In genomic region chr1:12561121-12561520, GRCh38 we compare ENCODE assay signal across 2 cellular contexts.
A peak's percentile ranks its signal among the peaks of the same experiment; 100 is the strongest.
TF ChIP-seq lines count a peak whose summit lies in the region.

No MANE protein-coding gene starts in this region.

TF ChIP-seq in K562, 482 proteins besides CTCF, POLR2A, EP300 and RAD21 (continued from another document):
- TF ChIP-seq, protein P1, sequence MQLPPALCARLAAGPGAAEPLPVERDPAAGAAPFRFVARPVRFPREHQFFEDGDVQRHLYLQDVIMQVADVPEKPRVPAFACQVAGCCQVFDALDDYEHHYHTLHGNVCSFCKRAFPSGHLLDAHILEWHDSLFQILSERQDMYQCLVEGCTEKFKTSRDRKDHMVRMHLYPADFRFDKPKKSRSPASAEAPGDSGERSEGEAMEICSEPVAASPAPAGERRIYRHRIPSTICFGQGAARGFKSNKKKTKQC (CRISPR knock-in tag; IDR thresholded peaks at IDR 0.05): 0 out of 2 replicates have a peak, but pooled peaks have one; percentile 29
- TF ChIP-seq WHSC1 (IDR thresholded peaks at IDR 0.05; ENCODE audit: low read length) (no peak), MTF1 (CRISPR knock-in tag; IDR thresholded peaks at IDR 0.05; ENCODE audit: borderline replicate concordance) (no peak), MAX (CRISPR knock-in tag; IDR thresholded peaks at IDR 0.05) (0 out of 2 replicates have a peak, but pooled peaks have one; percentile 14), NCOA4 (IDR thresholded peaks at IDR 0.05; ENCODE audit: partially characterized antibody) (no peak), NFATC3 (IDR thresholded peaks at IDR 0.05) (no peak), CBFA2T2 (conservative IDR thresholded peaks at IDR 0.05) (no peak)

TF ChIP-seq in SK-N-SH, 30 proteins besides CTCF, POLR2A, EP300 and RAD21 (continued from another document):
- no peak for TF ChIP-seq CHD2 (IDR thresholded peaks at IDR 0.05; ENCODE audit: low read length, partially characterized antibody)
- TF ChIP-seq PBX3 (IDR thresholded peaks at IDR 0.05): no peak
- no peak for TF ChIP-seq REST (IDR thresholded peaks at IDR 0.05; ENCODE audit: low read depth, low read length)
- no peak for TF ChIP-seq ZBTB33 (IDR thresholded peaks at IDR 0.05; ENCODE audit: borderline replicate concordance, low read depth)
- TF ChIP-seq MEF2A (IDR thresholded peaks at IDR 0.05; ENCODE audit: borderline replicate concordance, low read depth): no peak
- TF ChIP-seq MXI1 (IDR thresholded peaks at IDR 0.05; ENCODE audit: low read depth, low read length): no peak
- TF ChIP-seq YY1 (IDR thresholded peaks at IDR 0.05; ENCODE audit: low read depth): no peak
- TF ChIP-seq TEAD4 (IDR thresholded peaks at IDR 0.05; ENCODE audit: borderline replicate concordance, insufficient read depth): no peak
- TF ChIP-seq, protein P2, sequence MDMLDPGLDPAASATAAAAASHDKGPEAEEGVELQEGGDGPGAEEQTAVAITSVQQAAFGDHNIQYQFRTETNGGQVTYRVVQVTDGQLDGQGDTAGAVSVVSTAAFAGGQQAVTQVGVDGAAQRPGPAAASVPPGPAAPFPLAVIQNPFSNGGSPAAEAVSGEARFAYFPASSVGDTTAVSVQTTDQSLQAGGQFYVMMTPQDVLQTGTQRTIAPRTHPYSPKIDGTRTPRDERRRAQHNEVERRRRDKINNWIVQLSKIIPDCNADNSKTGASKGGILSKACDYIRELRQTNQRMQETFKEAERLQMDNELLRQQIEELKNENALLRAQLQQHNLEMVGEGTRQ (IDR thresholded peaks at IDR 0.05; ENCODE audit: borderline replicate concordance, low read depth, low read length): no peak
